37 cellular contexts compared by ENCODE assay signal in genomic region chr11:81245791-81246190, GRCh38.
A peak's percentile ranks its signal among the peaks of the same experiment; 100 is the strongest.
DNase-seq lines count a peak whose midpoint lies in the region; ATAC-seq, FAIRE-seq and TF ChIP-seq lines count a peak whose summit lies in the region.
"Had no signal": no experiment of that assay in that cellular context is flagged by ENCODE, and none has a peak within 500 bp of the region (broad histone marks: within the 10 kb centered on the region; RNA-seq: fewer than 3 reads in every experiment).

No MANE protein-coding gene starts in this region.

- H4K20me1 ChIP-seq in hepatocyte (ENCODE audit: insufficient read depth, poor library complexity, severe bottlenecking): no peaks in the 10 kb centered on the region
- H4K20me1 ChIP-seq: BLaER1; BLaER1 treated with 17β-estradiol and CSF1 and Interleukin-3, amounts not matched to agents 10 nM and 100 nM had no signal

- no peak overlapping the region for H3K4me3 ChIP-seq in hepatocyte
- no peak overlapping the region for H3K4me3 ChIP-seq in small intestine (ENCODE audit: low read depth in 1 of 2, low read length in 2 of 2)
- no peak overlapping the region for H3K4me3 ChIP-seq in HAP-1
- H3K4me3 ChIP-seq: A549; BLaER1; BLaER1 treated with 17β-estradiol and CSF1 and Interleukin-3, amounts not matched to agents 10 nM and 100 nM had no signal

- FAIRE-seq in small intestine (lab: Jason Lieb, UNC): no peak
- FAIRE-seq: A204.1, A549, D721Med had no signal

- no peak overlapping the region for H3K27ac ChIP-seq in hepatocyte
- no peak overlapping the region for H3K27ac ChIP-seq in small intestine (ENCODE audit: low read depth in 1 of 2, low read length in 1 of 2)
- H3K27ac ChIP-seq: 22Rv1; A549; BLaER1; BLaER1 treated with 17β-estradiol and CSF1 and Interleukin-3, amounts not matched to agents 10 nM and 100 nM; C4-2B had no signal

- no peak overlapping the region for H3K4me3 Mint-ChIP-seq in activated naive CD4-positive, alpha-beta T cell treated with anti-CD3 and anti-CD28 coated beads for 36 hours
- H3K4me3 Mint-ChIP-seq: B cell; CD14-positive monocyte; CD4-positive, alpha-beta memory T cell; CD4-positive, alpha-beta T cell; CD4-positive, CD25-positive, alpha-beta regulatory T cell; CD8-positive, alpha-beta memory T cell; CD8-positive, alpha-beta T cell had no signal

- no peaks in the 10 kb centered on the region for H3K4me1 Mint-ChIP-seq in activated naive CD4-positive, alpha-beta T cell treated with anti-CD3 and anti-CD28 coated beads for 36 hours (ENCODE audit: low read depth)
- H3K4me1 Mint-ChIP-seq: B cell; CD14-positive monocyte; CD4-positive, alpha-beta memory T cell; CD4-positive, CD25-positive, alpha-beta regulatory T cell; CD8-positive, alpha-beta memory T cell had no signal

- TF ChIP-seq CTCF in hepatocyte (IDR thresholded peaks at IDR 0.05; ENCODE audit: poor library complexity): no peak

- H3K79me2 ChIP-seq in hepatocyte: no peaks in the 10 kb centered on the region

- no peak overlapping the region for H2AFZ ChIP-seq in hepatocyte

- intact Hi-C loops in activated naive CD4-positive, alpha-beta T cell treated with anti-CD3 and anti-CD28 coated beads for 36 hours (cut with micrococcal nuclease): loop anchor here (10.0 kb wide), 1 partner anchor 249 kb away; no protein-coding TSS in a partner anchor

- peaks cover 2% of the 10 kb centered on the region for H3K9me3 Mint-ChIP-seq in activated naive CD4-positive, alpha-beta T cell treated with anti-CD3 and anti-CD28 coated beads for 36 hours

- no peak for ATAC-seq in GM19397 (IDR thresholded peaks at IDR 0.05; ENCODE audit: unreplicated experiment)
- ATAC-seq: A549; CD8-positive, alpha-beta T cell had no signal

- H3K36me3 Mint-ChIP-seq in activated naive CD4-positive, alpha-beta T cell treated with anti-CD3 and anti-CD28 coated beads for 36 hours (ENCODE audit: low read depth): no peaks in the 10 kb centered on the region
- H3K36me3 Mint-ChIP-seq: CD14-positive monocyte; CD4-positive, alpha-beta memory T cell; CD4-positive, CD25-positive, alpha-beta regulatory T cell; CD8-positive, alpha-beta memory T cell; CD8-positive, alpha-beta T cell had no signal

- H3K4me2 ChIP-seq in hepatocyte: no peak overlapping the region
- H3K4me2 ChIP-seq: A549; BLaER1; BLaER1 treated with 17β-estradiol and CSF1 and Interleukin-3, amounts not matched to agents 10 nM and 100 nM had no signal

- no peaks in the 10 kb centered on the region for H3K27me3 ChIP-seq in hepatocyte
- no peaks in the 10 kb centered on the region for H3K27me3 ChIP-seq in small intestine (ENCODE audit: control insufficient read depth in 2 of 2, insufficient read depth in 2 of 2, low read length in 2 of 2)
- H3K27me3 ChIP-seq in HAP-1 (ENCODE audit: low read depth): no peaks in the 10 kb centered on the region; the same call in 1 of the 2 replicates
- H3K27me3 ChIP-seq: BE2C; BLaER1; BLaER1 treated with 17β-estradiol and CSF1 and Interleukin-3, amounts not matched to agents 10 nM and 100 nM had no signal

- CTCF ChIA-PET in activated naive CD4-positive, alpha-beta T cell treated with anti-CD3 and anti-CD28 coated beads for 36 hours (lab: Charles Lee): no interaction called here

- H3K36me3 ChIP-seq in hepatocyte (replicated peaks; ENCODE audit: insufficient read depth, low read depth) (no peaks in the 10 kb centered on the region), small intestine (ENCODE audit: control insufficient read depth in 2 of 2, insufficient read depth in 2 of 2, low read length in 2 of 2) (no peaks in the 10 kb centered on the region), HAP-1 (replicated peaks) (no peaks in the 10 kb centered on the region)
- H3K36me3 ChIP-seq: BE2C; BLaER1; BLaER1 treated with 17β-estradiol and CSF1 and Interleukin-3, amounts not matched to agents 10 nM and 100 nM had no signal

- no peaks in the 10 kb centered on the region for H3K27me3 Mint-ChIP-seq in activated naive CD4-positive, alpha-beta T cell treated with anti-CD3 and anti-CD28 coated beads for 36 hours (ENCODE audit: low read depth)
- H3K27me3 Mint-ChIP-seq: B cell; CD4-positive, alpha-beta memory T cell; CD4-positive, alpha-beta T cell; CD4-positive, CD25-positive, alpha-beta regulatory T cell; CD8-positive, alpha-beta memory T cell had no signal

- no peaks in the 10 kb centered on the region for H3K9me2 ChIP-seq in hepatocyte (replicated peaks; ENCODE audit: insufficient read depth)

- no peaks in the 10 kb centered on the region for H3K9me3 ChIP-seq in hepatocyte (ENCODE audit: low read depth)
- no peaks in the 10 kb centered on the region for H3K9me3 ChIP-seq in small intestine (ENCODE audit: control insufficient read depth, low read depth)
- no peaks in the 10 kb centered on the region for H3K9me3 ChIP-seq in HAP-1
- H3K9me3 ChIP-seq: A549; BE2C; BLaER1; BLaER1 treated with 17β-estradiol and CSF1 and Interleukin-3, amounts not matched to agents 10 nM and 100 nM; Caco-2 had no signal

- no peak for DNase-seq in activated naive CD4-positive, alpha-beta T cell treated with anti-CD3 and anti-CD28 coated beads for 36 hours
- no peak for DNase-seq in activated naive CD4-positive, alpha-beta T cell treated with Interleukin-2 at 50 U/mL for 16 hours
- DNase-seq in OCI-M1 (lab: John Stamatoyannopoulos, UW) (peak; percentile 51), hepatocyte (ENCODE audit: low spot score) (peak; percentile 6), small intestine (peak; percentile 62), HAP-1 (ENCODE audit: low spot score in 2 of 2) (no peak), epidermal melanocyte (ENCODE audit: insufficient read length, low spot score) (no peak)
- DNase-seq: 8988T; ACHN; AML-193; BE2C; C1 segment of cervical spinal cord; Caco-2; Calu3; CD4-positive, alpha-beta memory T cell; CD4-positive, alpha-beta T cell; CD4-positive, CD25-positive, alpha-beta regulatory T cell; CD8-positive, alpha-beta memory T cell; CD8-positive, alpha-beta T cell; COR-L47; DMS 273 treated with DMSO at 0.1 percent for 48 hours; DMS153; DMS53; DMS79; DMS79 treated with DMSO at 0.1 percent for 48 hours; DND-41; EL had no signal

- H3K27ac Mint-ChIP-seq in activated naive CD4-positive, alpha-beta T cell treated with anti-CD3 and anti-CD28 coated beads for 36 hours: peak overlapping the region; percentile 54
- H3K27ac Mint-ChIP-seq: B cell; CD14-positive monocyte; CD4-positive, alpha-beta memory T cell; CD4-positive, alpha-beta T cell; CD4-positive, CD25-positive, alpha-beta regulatory T cell; CD8-positive, alpha-beta memory T cell; CD8-positive, alpha-beta T cell had no signal

- WGBS in hepatocyte (ENCODE audit: low lambda C conversion rate, missing lambda C conversion rate): 75% methylated on average over 3 of the region's 3 CpGs
- 19 to 65% (median 35%) methylated on average over 3 of the region's 3 CpGs for WGBS in small intestine, 3 donors

- in situ Hi-C loops in HAP-1 (cut with MboI; ENCODE audit: low sequenced_read_pairs): no loop called here

- H3K4me1 ChIP-seq in hepatocyte (ENCODE audit: insufficient read depth) (peaks cover 9% of the 10 kb centered on the region), small intestine (ENCODE audit: control insufficient read depth in 2 of 2, insufficient read depth in 1 of 2, low read depth in 1 of 2, low read length in 1 of 2) (no peaks in the 10 kb centered on the region), HAP-1 (no peaks in the 10 kb centered on the region)
- H3K4me1 ChIP-seq: A549, BE2C, BLaER1 had no signal

Comparison
In these comparisons a context has a peak if more than half of its experiments do, and no peak if none do; other contexts are left out.
1. DNase-seq: peak in OCI-M1 (single experiment), hepatocyte (single experiment) and small intestine (single experiment); none in activated naive CD4-positive, alpha-beta T cell treated with anti-CD3 and anti-CD28 coated beads for 36 hours (single experiment), activated naive CD4-positive, alpha-beta T cell treated with Interleukin-2 at 50 U/mL for 16 hours (single experiment), HAP-1 (0 of 2) and epidermal melanocyte (single experiment).